In genomic region chr4:67721770-67722597, GRCh38 we compare ENCODE assay signal across 1 cellular context.
A peak's percentile ranks its signal among the peaks of the same experiment; 100 is the strongest.
TF ChIP-seq lines count a peak whose summit lies in the region.

No MANE protein-coding gene starts in this region.

TF ChIP-seq in K562, 482 proteins besides CTCF, POLR2A, EP300 and RAD21 (continued from another document and continues in another):
- TF ChIP-seq, protein P1, sequence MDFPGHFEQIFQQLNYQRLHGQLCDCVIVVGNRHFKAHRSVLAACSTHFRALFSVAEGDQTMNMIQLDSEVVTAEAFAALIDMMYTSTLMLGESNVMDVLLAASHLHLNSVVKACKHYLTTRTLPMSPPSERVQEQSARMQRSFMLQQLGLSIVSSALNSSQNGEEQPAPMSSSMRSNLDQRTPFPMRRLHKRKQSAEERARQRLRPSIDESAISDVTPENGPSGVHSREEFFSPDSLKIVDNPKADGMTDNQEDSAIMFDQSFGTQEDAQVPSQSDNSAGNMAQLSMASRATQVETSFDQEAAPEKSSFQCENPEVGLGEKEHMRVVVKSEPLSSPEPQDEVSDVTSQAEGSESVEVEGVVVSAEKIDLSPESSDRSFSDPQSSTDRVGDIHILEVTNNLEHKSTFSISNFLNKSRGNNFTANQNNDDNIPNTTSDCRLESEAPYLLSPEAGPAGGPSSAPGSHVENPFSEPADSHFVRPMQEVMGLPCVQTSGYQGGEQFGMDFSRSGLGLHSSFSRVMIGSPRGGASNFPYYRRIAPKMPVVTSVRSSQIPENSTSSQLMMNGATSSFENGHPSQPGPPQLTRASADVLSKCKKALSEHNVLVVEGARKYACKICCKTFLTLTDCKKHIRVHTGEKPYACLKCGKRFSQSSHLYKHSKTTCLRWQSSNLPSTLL (IDR thresholded peaks at IDR 0.05) = no peak
- TF ChIP-seq, protein P2, sequence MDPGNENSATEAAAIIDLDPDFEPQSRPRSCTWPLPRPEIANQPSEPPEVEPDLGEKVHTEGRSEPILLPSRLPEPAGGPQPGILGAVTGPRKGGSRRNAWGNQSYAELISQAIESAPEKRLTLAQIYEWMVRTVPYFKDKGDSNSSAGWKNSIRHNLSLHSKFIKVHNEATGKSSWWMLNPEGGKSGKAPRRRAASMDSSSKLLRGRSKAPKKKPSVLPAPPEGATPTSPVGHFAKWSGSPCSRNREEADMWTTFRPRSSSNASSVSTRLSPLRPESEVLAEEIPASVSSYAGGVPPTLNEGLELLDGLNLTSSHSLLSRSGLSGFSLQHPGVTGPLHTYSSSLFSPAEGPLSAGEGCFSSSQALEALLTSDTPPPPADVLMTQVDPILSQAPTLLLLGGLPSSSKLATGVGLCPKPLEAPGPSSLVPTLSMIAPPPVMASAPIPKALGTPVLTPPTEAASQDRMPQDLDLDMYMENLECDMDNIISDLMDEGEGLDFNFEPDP (CRISPR knock-in tag; IDR thresholded peaks at IDR 0.05) = peak; percentile 100
- TF ChIP-seq COPS2 (conservative IDR thresholded peaks at IDR 0.05) (no peak), RBM15 (IDR thresholded peaks at IDR 0.05; ENCODE audit: insufficient read depth, low read length) (no peak), KDM5B (IDR thresholded peaks at IDR 0.05; ENCODE audit: insufficient replicate concordance, low read depth, low read length) (peak; percentile 32), ZNF253 (CRISPR knock-in tag; conservative IDR thresholded peaks at IDR 0.05) (peak; percentile 99), ZNF197 (CRISPR knock-in tag; IDR thresholded peaks at IDR 0.05; ENCODE audit: low read depth) (peak; percentile 100), ZNF780A (CRISPR knock-in tag; IDR thresholded peaks at IDR 0.05) (peak; percentile 96), ARID3A (IDR thresholded peaks at IDR 0.05; ENCODE audit: borderline replicate concordance, low read depth, low read length) (no peak; the same call in 1 of the 2 replicates), TRIM24 (IDR thresholded peaks at IDR 0.05) (peak; percentile 91 to 95), HEY1 (CRISPR knock-in tag; IDR thresholded peaks at IDR 0.05; ENCODE audit: borderline replicate concordance) (peak; percentile 98), HIVEP1 (CRISPR knock-in tag; IDR thresholded peaks at IDR 0.05) (peak; percentile 100), RAD51 (IDR thresholded peaks at IDR 0.05; ENCODE audit: borderline replicate concordance, low read depth) (peak; percentile 18; the same call in 1 of the 2 replicates), GATA2 (CRISPR knock-in tag; IDR thresholded peaks at IDR 0.05) (no peak; the same call in 1 of the 2 replicates), RBM14 (IDR thresholded peaks at IDR 0.05; ENCODE audit: borderline replicate concordance, insufficient read depth, low read depth, low read length) (no peak), SMAD2 (IDR thresholded peaks at IDR 0.05; ENCODE audit: low read depth, low read length) (no peak), POLR2G (IDR thresholded peaks at IDR 0.05; ENCODE audit: low read depth, low read length) (no peak), ETV6 (IDR thresholded peaks at IDR 0.05; ENCODE audit: borderline replicate concordance in 1 of 2, low read depth in 2 of 2, low read length in 1 of 2) (no peak), ETV6 (CRISPR knock-in tag; IDR thresholded peaks at IDR 0.05; ENCODE audit: borderline replicate concordance) (no peak), GTF2A2 (tag; IDR thresholded peaks at IDR 0.05) (peak; percentile 100), ZNF121 (CRISPR knock-in tag; conservative IDR thresholded peaks at IDR 0.05) (no peak), MITF (IDR thresholded peaks at IDR 0.05) (no peak), PRDM10 (IDR thresholded peaks at IDR 0.05; ENCODE audit: partially characterized antibody) (peak; percentile 44), DEAF1 (CRISPR knock-in tag; IDR thresholded peaks at IDR 0.05) (peak; percentile 99), ZNF785 (CRISPR knock-in tag; IDR thresholded peaks at IDR 0.05) (peak; percentile 98), ATF7 (IDR thresholded peaks at IDR 0.05) (peak; percentile 89; the same call in 1 of the 2 replicates), GABPA (tag; conservative IDR thresholded peaks at IDR 0.05; ENCODE audit: low read depth) (peak; percentile 85), SMC3 (conservative IDR thresholded peaks at IDR 0.05; ENCODE audit: insufficient read depth, low read depth, low read length) (no peak), ETS1 (conservative IDR thresholded peaks at IDR 0.05; ENCODE audit: control insufficient read depth, low read depth, low read length) (0 out of 2 replicates have a peak, but pooled peaks have one; percentile 27), CEBPB (tag; IDR thresholded peaks at IDR 0.05) (peak; percentile 92), SOX6 (IDR thresholded peaks at IDR 0.05) (0 out of 2 replicates have a peak, but pooled peaks have one; percentile 45), ESRRA (IDR thresholded peaks at IDR 0.05; ENCODE audit: borderline replicate concordance, low read depth) (peak; percentile 93), SMAD1 (IDR thresholded peaks at IDR 0.05; ENCODE audit: low read depth, low read length, partially characterized antibody) (no peak), GABPB2 (CRISPR knock-in tag; conservative IDR thresholded peaks at IDR 0.05) (peak; percentile 99)
- TF ChIP-seq, protein P3, sequence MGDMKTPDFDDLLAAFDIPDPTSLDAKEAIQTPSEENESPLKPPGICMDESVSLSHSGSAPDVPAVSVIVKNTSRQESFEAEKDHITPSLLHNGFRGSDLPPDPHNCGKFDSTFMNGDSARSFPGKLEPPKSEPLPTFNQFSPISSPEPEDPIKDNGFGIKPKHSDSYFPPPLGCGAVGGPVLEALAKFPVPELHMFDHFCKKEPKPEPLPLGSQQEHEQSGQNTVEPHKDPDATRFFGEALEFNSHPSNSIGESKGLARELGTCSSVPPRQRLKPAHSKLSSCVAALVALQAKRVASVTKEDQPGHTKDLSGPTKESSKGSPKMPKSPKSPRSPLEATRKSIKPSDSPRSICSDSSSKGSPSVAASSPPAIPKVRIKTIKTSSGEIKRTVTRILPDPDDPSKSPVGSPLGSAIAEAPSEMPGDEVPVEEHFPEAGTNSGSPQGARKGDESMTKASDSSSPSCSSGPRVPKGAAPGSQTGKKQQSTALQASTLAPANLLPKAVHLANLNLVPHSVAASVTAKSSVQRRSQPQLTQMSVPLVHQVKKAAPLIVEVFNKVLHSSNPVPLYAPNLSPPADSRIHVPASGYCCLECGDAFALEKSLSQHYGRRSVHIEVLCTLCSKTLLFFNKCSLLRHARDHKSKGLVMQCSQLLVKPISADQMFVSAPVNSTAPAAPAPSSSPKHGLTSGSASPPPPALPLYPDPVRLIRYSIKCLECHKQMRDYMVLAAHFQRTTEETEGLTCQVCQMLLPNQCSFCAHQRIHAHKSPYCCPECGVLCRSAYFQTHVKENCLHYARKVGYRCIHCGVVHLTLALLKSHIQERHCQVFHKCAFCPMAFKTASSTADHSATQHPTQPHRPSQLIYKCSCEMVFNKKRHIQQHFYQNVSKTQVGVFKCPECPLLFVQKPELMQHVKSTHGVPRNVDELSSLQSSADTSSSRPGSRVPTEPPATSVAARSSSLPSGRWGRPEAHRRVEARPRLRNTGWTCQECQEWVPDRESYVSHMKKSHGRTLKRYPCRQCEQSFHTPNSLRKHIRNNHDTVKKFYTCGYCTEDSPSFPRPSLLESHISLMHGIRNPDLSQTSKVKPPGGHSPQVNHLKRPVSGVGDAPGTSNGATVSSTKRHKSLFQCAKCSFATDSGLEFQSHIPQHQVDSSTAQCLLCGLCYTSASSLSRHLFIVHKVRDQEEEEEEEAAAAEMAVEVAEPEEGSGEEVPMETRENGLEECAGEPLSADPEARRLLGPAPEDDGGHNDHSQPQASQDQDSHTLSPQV (IDR thresholded peaks at IDR 0.05) = peak; percentile 100
- TF ChIP-seq, protein P4, sequence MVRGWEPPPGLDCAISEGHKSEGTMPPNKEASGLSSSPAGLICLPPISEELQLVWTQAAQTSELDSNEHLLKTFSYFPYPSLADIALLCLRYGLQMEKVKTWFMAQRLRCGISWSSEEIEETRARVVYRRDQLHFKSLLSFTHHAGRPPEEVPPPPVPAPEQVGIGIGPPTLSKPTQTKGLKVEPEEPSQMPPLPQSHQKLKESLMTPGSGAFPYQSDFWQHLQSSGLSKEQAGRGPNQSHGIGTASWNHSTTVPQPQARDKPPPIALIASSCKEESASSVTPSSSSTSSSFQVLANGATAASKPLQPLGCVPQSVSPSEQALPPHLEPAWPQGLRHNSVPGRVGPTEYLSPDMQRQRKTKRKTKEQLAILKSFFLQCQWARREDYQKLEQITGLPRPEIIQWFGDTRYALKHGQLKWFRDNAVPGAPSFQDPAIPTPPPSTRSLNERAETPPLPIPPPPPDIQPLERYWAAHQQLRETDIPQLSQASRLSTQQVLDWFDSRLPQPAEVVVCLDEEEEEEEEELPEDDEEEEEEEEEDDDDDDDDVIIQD (CRISPR knock-in tag; IDR thresholded peaks at IDR 0.05) = peak; percentile 100
- TF ChIP-seq, protein P5, sequence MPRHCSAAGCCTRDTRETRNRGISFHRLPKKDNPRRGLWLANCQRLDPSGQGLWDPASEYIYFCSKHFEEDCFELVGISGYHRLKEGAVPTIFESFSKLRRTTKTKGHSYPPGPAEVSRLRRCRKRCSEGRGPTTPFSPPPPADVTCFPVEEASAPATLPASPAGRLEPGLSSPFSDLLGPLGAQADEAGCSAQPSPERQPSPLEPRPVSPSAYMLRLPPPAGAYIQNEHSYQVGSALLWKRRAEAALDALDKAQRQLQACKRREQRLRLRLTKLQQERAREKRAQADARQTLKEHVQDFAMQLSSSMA (CRISPR knock-in tag; IDR thresholded peaks at IDR 0.05) = peak; percentile 94
